ENCODE assay signal across 8 cellular contexts in genomic region chr17:2195729-2196128, GRCh38.
DNase-seq lines count a peak whose midpoint lies in the region; ATAC-seq, FAIRE-seq and TF ChIP-seq lines count a peak whose summit lies in the region.

No MANE protein-coding gene starts in this region.

- H3K4ac ChIP-seq in IMR-90 (ENCODE audit: low read depth, low read length): peak overlapping the region; percentile 33; the same call in 1 of the 2 replicates

- POLR2A ChIA-PET in CD4-positive, alpha-beta T cell (lab: Charles Lee): interaction anchor here (1.0 kb wide), 1 partner anchor 15 kb away, joined by 3 read pairs; no protein-coding TSS in a partner anchor
- POLR2A ChIA-PET in IMR-90 (lab: Charles Lee; ENCODE audit: unreplicated experiment): no interaction called here

- H3K36me3 ChIP-seq in IMR-90 (ENCODE audit: control insufficient read depth, insufficient read depth, low read length): peaks cover 7% of the 10 kb centered on the region; the same call in 1 of the 2 replicates
- H3K36me3 ChIP-seq in pancreas: no peaks in the 10 kb centered on the region
- no peaks in the 10 kb centered on the region for H3K36me3 ChIP-seq in gastrocnemius medialis

- ATAC-seq in CD4-positive, alpha-beta T cell (ENCODE audit: poor library complexity): peak; percentile 71
- ATAC-seq in IMR-90 (ENCODE audit: low read depth): no peak
- ATAC-seq in pancreas: peak in 3 of 4 donors; percentile 40 to 75 (median 66)
- ATAC-seq in gastrocnemius medialis: no peak

- H2BK15ac ChIP-seq in IMR-90 (ENCODE audit: low read depth, low read length): no peak overlapping the region

- H3K27me3 ChIP-seq in CD4-positive, alpha-beta T cell (ENCODE audit: control insufficient read depth, insufficient read depth, low read length): no peaks in the 10 kb centered on the region
- no peaks in the 10 kb centered on the region for H3K27me3 ChIP-seq in IMR-90 (ENCODE audit: control insufficient read depth, insufficient read depth, low read length)
- no peaks in the 10 kb centered on the region for H3K27me3 ChIP-seq in pancreas
- H3K27me3 ChIP-seq in gastrocnemius medialis: no peaks in the 10 kb centered on the region

- no peak overlapping the region for H4K8ac ChIP-seq in IMR-90 (ENCODE audit: low read depth in 2 of 2, low read length in 2 of 2)

- no peak for TF ChIP-seq RAD21 in IMR-90 (IDR thresholded peaks at IDR 0.05; ENCODE audit: low read length)

- H3K4me1 ChIP-seq in IMR-90 (ENCODE audit: control insufficient read depth, insufficient read depth, low read length) (peaks cover 17% of the 10 kb centered on the region), pancreas (peaks cover 0 to 6% (median 0%) of the 10 kb centered on the region in 3 donors), gastrocnemius medialis (peaks cover 19 to 22% of the 10 kb centered on the region in 2 donors)

- peaks cover 15% of the 10 kb centered on the region for H3K9me1 ChIP-seq in IMR-90 (ENCODE audit: insufficient read depth, low read length)

- H2BK120ac ChIP-seq in IMR-90 (ENCODE audit: low read depth, low read length): no peak overlapping the region

- H3K4me1 Mint-ChIP-seq in CD4-positive, alpha-beta T cell (ENCODE audit: low read depth): peaks cover 54% of the 10 kb centered on the region
- peaks cover 47% of the 10 kb centered on the region for H3K4me1 Mint-ChIP-seq in activated T-helper 1 cell treated with anti-CD3 and anti-CD28 coated beads, Interleukin-12 subunit alpha, Interleukin-12 subunit beta, Interleukin-2, Interleukin-4 antibody, amounts not matched to agents 30 ng/mL and 10 ng/mL and 1 ng/mL, durations not matched to agents 14 hours and 24 hours and 36 hours (ENCODE audit: low read depth)
- peaks cover 24% of the 10 kb centered on the region for H3K4me1 Mint-ChIP-seq in CD14-positive monocyte

- FAIRE-seq in pancreas (lab: Jason Lieb, UNC): no peak

- no peaks in the 10 kb centered on the region for H3K27me3 Mint-ChIP-seq in CD4-positive, alpha-beta T cell
- H3K27me3 Mint-ChIP-seq in activated T-helper 1 cell treated with anti-CD3 and anti-CD28 coated beads, Interleukin-12 subunit alpha, Interleukin-12 subunit beta, Interleukin-2, Interleukin-4 antibody, amounts not matched to agents 30 ng/mL and 10 ng/mL and 1 ng/mL, durations not matched to agents 14 hours and 24 hours and 36 hours (ENCODE audit: insufficient read depth): no peaks in the 10 kb centered on the region
- H3K27me3 Mint-ChIP-seq in CD14-positive monocyte (ENCODE audit: low read depth in 3 of 3): peaks cover 0 to 4% (median 3%) of the 10 kb centered on the region in 3 donors

- dilution Hi-C loops in IMR-90 (cut with HindIII; ENCODE audit: low sequenced_read_pairs, unreplicated experiment): no loop called here

- no peaks in the 10 kb centered on the region for H4K20me1 ChIP-seq in IMR-90 (ENCODE audit: insufficient read depth, low read length)

- no peak overlapping the region for H3K4me3 ChIP-seq in IMR-90 (ENCODE audit: insufficient read depth, low read depth, low read length)
- no peak overlapping the region for H3K4me3 ChIP-seq in pancreas
- no peak overlapping the region for H3K4me3 ChIP-seq in gastrocnemius medialis

- H3K4me2 ChIP-seq in IMR-90 (ENCODE audit: low read depth, low read length): no peak overlapping the region

- H2AK9ac ChIP-seq in IMR-90 (replicated peaks; ENCODE audit: low read depth, low read length, poor library complexity): no peak overlapping the region

- peak overlapping the region; percentile 47 for H3K27ac Mint-ChIP-seq in CD4-positive, alpha-beta T cell
- H3K27ac Mint-ChIP-seq in activated T-helper 1 cell treated with anti-CD3 and anti-CD28 coated beads, Interleukin-12 subunit alpha, Interleukin-12 subunit beta, Interleukin-2, Interleukin-4 antibody, amounts not matched to agents 30 ng/mL and 10 ng/mL and 1 ng/mL, durations not matched to agents 14 hours and 24 hours and 36 hours: peak overlapping the region; percentile 70
- no peak overlapping the region for H3K27ac Mint-ChIP-seq in CD14-positive monocyte

- H2BK20ac ChIP-seq in IMR-90 (ENCODE audit: low read depth, low read length): no peak overlapping the region

- no TSS peak for BruUV-seq in IMR-90 (replicated peaks; lab: Mats Ljungman, UMichigan)

- H3K14ac ChIP-seq in IMR-90 (replicated peaks; ENCODE audit: low read depth, low read length): peak overlapping the region; percentile 66

- no peaks in the 10 kb centered on the region for H3K9me3 ChIP-seq in CD4-positive, alpha-beta T cell (ENCODE audit: control insufficient read depth, low read length)
- H3K9me3 ChIP-seq in IMR-90 (ENCODE audit: control insufficient read depth, insufficient read depth, low read length) (no peaks in the 10 kb centered on the region), pancreas (no peaks in the 10 kb centered on the region), gastrocnemius medialis (no peaks in the 10 kb centered on the region)

- no peak overlapping the region for H2AFZ ChIP-seq in IMR-90 (replicated peaks; ENCODE audit: low read length, poor library complexity)

- no CpG with 5 or more reads among the region's 6 CpGs for WGBS in IMR-90 (ENCODE audit: extremely low coverage in 2 of 2, insufficient read length in 1 of 2), 2 experiments
- 73 to 84% methylated on average over 6 of the region's 6 CpGs for WGBS in pancreas, 2 donors

- H3K27ac ChIP-seq in CD4-positive, alpha-beta T cell (ENCODE audit: low read depth, low read length): no peak overlapping the region
- H3K27ac ChIP-seq in IMR-90 (ENCODE audit: insufficient read depth, low read length) (no peak overlapping the region), pancreas (no peak overlapping the region), gastrocnemius medialis (no peak overlapping the region)

- no peak for DNase-seq in CD4-positive, alpha-beta T cell
- DNase-seq in IMR-90: no peak
- peak; percentile 16 for DNase-seq in activated T-helper 1 cell treated with anti-CD3 and anti-CD28 coated beads, Interleukin-12 subunit alpha, Interleukin-12 subunit beta, Interleukin-2, Interleukin-4 antibody, amounts not matched to agents 30 ng/mL and 10 ng/mL and 1 ng/mL, durations not matched to agents 14 hours and 24 hours and 36 hours (ENCODE audit: low spot score)
- no peak for DNase-seq in pancreas
- no peak for DNase-seq in GOT3 (lab: John Stamatoyannopoulos, UW)
- no peak for DNase-seq in gastrocnemius medialis
- no peak for DNase-seq in NCI-H2171 treated with DMSO at 0.1 percent for 48 hours (lab: John Stamatoyannopoulos, UW)
- no peak for DNase-seq in CD14-positive monocyte (ENCODE audit: low spot score)

- H3K4me3 Mint-ChIP-seq in CD4-positive, alpha-beta T cell: no peak overlapping the region
- peak overlapping the region; percentile 1 for H3K4me3 Mint-ChIP-seq in activated T-helper 1 cell treated with anti-CD3 and anti-CD28 coated beads, Interleukin-12 subunit alpha, Interleukin-12 subunit beta, Interleukin-2, Interleukin-4 antibody, amounts not matched to agents 30 ng/mL and 10 ng/mL and 1 ng/mL, durations not matched to agents 14 hours and 24 hours and 36 hours
- no peak overlapping the region for H3K4me3 Mint-ChIP-seq in CD14-positive monocyte

- H3K9ac ChIP-seq in IMR-90 (ENCODE audit: low read depth, low read length): no peak overlapping the region

- H4K91ac ChIP-seq in IMR-90 (ENCODE audit: insufficient read depth, low read depth, low read length): no peak overlapping the region

- H3K79me1 ChIP-seq in IMR-90 (ENCODE audit: low read depth in 1 of 2, low read length in 2 of 2): peaks cover 39 to 78% of the 10 kb centered on the region in 2 experiments

- no peak overlapping the region for H2AK5ac ChIP-seq in IMR-90 (ENCODE audit: low read depth, low read length)

- H3K56ac ChIP-seq in IMR-90 (ENCODE audit: extremely low read depth, insufficient read depth, low read length): no peak overlapping the region

- CTCF ChIA-PET in CD4-positive, alpha-beta T cell (lab: Charles Lee): interaction anchor here (1.4 kb wide), 1 partner anchor 139 kb away, joined by 3 read pairs; no protein-coding TSS in a partner anchor
- CTCF ChIA-PET in IMR-90 (lab: Yijun Ruan, JAX): interaction anchor here (0.6 kb wide), 1 partner anchor 42 kb away, joined by 4 read pairs; no protein-coding TSS in a partner anchor

- H3K23ac ChIP-seq in IMR-90 (ENCODE audit: low read depth, low read length): no peak overlapping the region

- in situ Hi-C loops in IMR-90 (cut with MboI; ENCODE audit: low sequenced_read_pairs) (no loop called here), gastrocnemius medialis (cut with MboI; ENCODE audit: low sequenced_read_pairs in 4 of 4) (no loop called here)

- H3K18ac ChIP-seq in IMR-90 (ENCODE audit: low read depth, low read length): no peak overlapping the region

- no peak for TF ChIP-seq POLR2A in IMR-90 (IDR thresholded peaks at IDR 0.05; ENCODE audit: low read depth, low read length)
- no peak for TF ChIP-seq POLR2A in gastrocnemius medialis (IDR thresholded peaks at IDR 0.05)

- no peak overlapping the region for H4K5ac ChIP-seq in IMR-90 (ENCODE audit: low read depth, low read length)

- H2BK5ac ChIP-seq in IMR-90 (ENCODE audit: low read depth, low read length, poor library complexity, severe bottlenecking): no peak overlapping the region

- intact Hi-C loops in CD4-positive, alpha-beta T cell (cut with DNase I, micrococcal nuclease): loop anchor here in 1 of 2 experiments (10.0 kb wide), 1 partner anchor 49 kb away; no protein-coding TSS in a partner anchor
- intact Hi-C loops in IMR-90 (cut with micrococcal nuclease) (no loop called here), pancreas (cut with DNase I) (no loop called here), gastrocnemius medialis (cut with DNase I; ENCODE audit: low total_unique reads) (no loop called here), CD14-positive monocyte (cut with micrococcal nuclease) (no loop called here)
- intact Hi-C loops in activated T-helper 1 cell treated with anti-CD3 and anti-CD28 coated beads, Interleukin-12 subunit alpha, Interleukin-12 subunit beta, Interleukin-2, Interleukin-4 antibody, amounts not matched to agents 30 ng/mL and 10 ng/mL and 1 ng/mL, durations not matched to agents 14 hours and 24 hours and 36 hours (cut with micrococcal nuclease): loop anchor here (1.0 to 5.0 kb wide), 6 partner anchors 20 to 106 kb away; no protein-coding TSS in a partner anchor

- H3K36me3 Mint-ChIP-seq in CD4-positive, alpha-beta T cell (ENCODE audit: low read depth): peaks cover 45% of the 10 kb centered on the region
- peaks cover 28% of the 10 kb centered on the region for H3K36me3 Mint-ChIP-seq in activated T-helper 1 cell treated with anti-CD3 and anti-CD28 coated beads, Interleukin-12 subunit alpha, Interleukin-12 subunit beta, Interleukin-2, Interleukin-4 antibody, amounts not matched to agents 30 ng/mL and 10 ng/mL and 1 ng/mL, durations not matched to agents 14 hours and 24 hours and 36 hours (ENCODE audit: low read depth)
- peaks cover 19 to 28% of the 10 kb centered on the region in 2 donors for H3K36me3 Mint-ChIP-seq in CD14-positive monocyte

- no peak for TF ChIP-seq CTCF in CD4-positive, alpha-beta T cell (IDR thresholded peaks at IDR 0.05)
- no peak for TF ChIP-seq CTCF in IMR-90 (conservative IDR thresholded peaks at IDR 0.05; ENCODE audit: low read depth, low read length)
- no peak for TF ChIP-seq CTCF in pancreas (IDR thresholded peaks at IDR 0.05)
- no peak for TF ChIP-seq CTCF in gastrocnemius medialis (IDR thresholded peaks at IDR 0.05 in 4 of 5, conservative IDR thresholded peaks at IDR 0.05 in 1 of 5)
- no peak for TF ChIP-seq CTCF in CD14-positive monocyte (IDR thresholded peaks at IDR 0.05)

- no peaks in the 10 kb centered on the region for H3K9me3 Mint-ChIP-seq in CD4-positive, alpha-beta T cell
- H3K9me3 Mint-ChIP-seq in activated T-helper 1 cell treated with anti-CD3 and anti-CD28 coated beads, Interleukin-12 subunit alpha, Interleukin-12 subunit beta, Interleukin-2, Interleukin-4 antibody, amounts not matched to agents 30 ng/mL and 10 ng/mL and 1 ng/mL, durations not matched to agents 14 hours and 24 hours and 36 hours: no peaks in the 10 kb centered on the region
- H3K9me3 Mint-ChIP-seq in CD14-positive monocyte: no peaks in the 10 kb centered on the region

Comparison
In these comparisons a context has a peak if more than half of its experiments do, and no peak if none do; other contexts are left out.
1. ATAC-seq: peak in CD4-positive, alpha-beta T cell (single experiment) and pancreas (3 of 4); none in IMR-90 (single experiment) and gastrocnemius medialis (0 of 2).
2. H3K27ac Mint-ChIP-seq: peak in CD4-positive, alpha-beta T cell (single experiment) and activated T-helper 1 cell treated with anti-CD3 and anti-CD28 coated beads, Interleukin-12 subunit alpha, Interleukin-12 subunit beta, Interleukin-2, Interleukin-4 antibody, amounts not matched to agents 30 ng/mL and 10 ng/mL and 1 ng/mL, durations not matched to agents 14 hours and 24 hours and 36 hours (single experiment); none in CD14-positive monocyte (0 of 7).